ENCODE assay signal across 16 cellular contexts in genomic region chr11:122259149-122259821, GRCh38.
A peak's percentile ranks its signal among the peaks of the same experiment; 100 is the strongest.
DNase-seq lines count a peak whose midpoint lies in the region; ATAC-seq and TF ChIP-seq lines count a peak whose summit lies in the region.
"Had no signal": no experiment of that assay in that cellular context is flagged by ENCODE, and none has a peak within 500 bp of the region (broad histone marks: within the 10 kb centered on the region; RNA-seq: fewer than 3 reads in every experiment).

No MANE protein-coding gene starts in this region.

- in situ Hi-C loops in gastrocnemius medialis (cut with MboI; ENCODE audit: low sequenced_read_pairs in 4 of 4), result no loop called here

- TF ChIP-seq CTCF in right atrium auricular region (IDR thresholded peaks at IDR 0.05), result no peak
- TF ChIP-seq CTCF in HL-60 (IDR thresholded peaks at IDR 0.05; ENCODE audit: insufficient read depth, low read length), result no peak
- TF ChIP-seq CTCF in gastrocnemius medialis (IDR thresholded peaks at IDR 0.05 in 4 of 5, conservative IDR thresholded peaks at IDR 0.05 in 1 of 5), result no peak
- no peak for TF ChIP-seq CTCF in GM10248 (IDR thresholded peaks at IDR 0.05; ENCODE audit: control extremely low read depth, extremely low read depth, low read depth, missing control alignments)

- H3K27ac ChIP-seq in right atrium auricular region (no peak overlapping the region), HL-60 (replicated peaks) (peak overlapping the region; percentile 69), gastrocnemius medialis (peak overlapping the region; percentile 6 to 77 (median 35))
- H3K27ac ChIP-seq: 22Rv1, A549, BLaER1 had no signal

- DNase-seq in Right ventricle myocardium inferior (ENCODE audit: missing footprints) (no peak), right atrium auricular region (ENCODE audit: low spot score) (no peak), HL-60 (ENCODE audit: low read depth in 1 of 2, low spot score in 1 of 2) (no peak), left ventricle myocardium superior (no peak), gastrocnemius medialis (peak; percentile 37 to 56), KG1 (lab: John Stamatoyannopoulos, UW) (no peak), GM10248 (ENCODE audit: extremely low spot score) (no peak)
- DNase-seq: Calu3; CD8-positive, alpha-beta T cell; DMS79 treated with DMSO at 0.1 percent for 48 hours had no signal

- POLR2A ChIA-PET in GM10248 (lab: Yijun Ruan, JAX), result no interaction called here

- intact Hi-C loops in Right ventricle myocardium inferior (cut with DNase I), result no loop called here
- intact Hi-C loops in left ventricle myocardium superior (cut with micrococcal nuclease), result no loop called here
- intact Hi-C loops in gastrocnemius medialis (cut with DNase I; ENCODE audit: low total_unique reads), result no loop called here

- peaks cover 0 to 9% of the 10 kb centered on the region in 2 donors for H3K4me1 ChIP-seq in right atrium auricular region
- peaks cover 13 to 14% of the 10 kb centered on the region in 2 donors for H3K4me1 ChIP-seq in gastrocnemius medialis
- H3K4me1 ChIP-seq: A549, BLaER1, HAP-1 had no signal

- H3K36me3 ChIP-seq in right atrium auricular region (no peaks in the 10 kb centered on the region), gastrocnemius medialis (no peaks in the 10 kb centered on the region)
- H3K36me3 ChIP-seq: BLaER1, HAP-1 had no signal

- no peaks in the 10 kb centered on the region for H3K27me3 ChIP-seq in right atrium auricular region
- H3K27me3 ChIP-seq in HL-60 (ENCODE audit: insufficient read depth, poor library complexity, severe bottlenecking), result no peaks in the 10 kb centered on the region
- H3K27me3 ChIP-seq in gastrocnemius medialis, result no peaks in the 10 kb centered on the region
- H3K27me3 ChIP-seq: BLaER1 had no signal

- CTCF ChIA-PET in GM10248 (lab: Yijun Ruan, JAX), result interaction anchor here (0.9 to 1.7 kb wide), 3 partner anchors 11 to 321 kb away, joined by 3 to 6 read pairs (median 3); no protein-coding TSS in a partner anchor

- TF ChIP-seq POLR2A in gastrocnemius medialis (IDR thresholded peaks at IDR 0.05), result no peak

- H3K9me3 ChIP-seq in right atrium auricular region (no peaks in the 10 kb centered on the region), gastrocnemius medialis (no peaks in the 10 kb centered on the region)
- H3K9me3 ChIP-seq: A549, HAP-1 had no signal

- H3K4me3 ChIP-seq in right atrium auricular region (no peak overlapping the region), HL-60 (replicated peaks; ENCODE audit: insufficient read depth, low read length) (no peak overlapping the region), gastrocnemius medialis (no peak overlapping the region)
- H3K4me3 ChIP-seq: A549, BLaER1, GM12878, HAP-1 had no signal

- ATAC-seq in Right ventricle myocardium inferior (peak; percentile 63), left ventricle myocardium superior (peak; percentile 31), gastrocnemius medialis (peak; percentile 93 to 94), GM21619 (IDR thresholded peaks at IDR 0.05; ENCODE audit: unreplicated experiment) (no peak)
- ATAC-seq: A549; CD8-positive, alpha-beta T cell; GM12878 had no signal

Comparison
In these comparisons a context has a peak if more than half of its experiments do, and no peak if none do; other contexts are left out.
1. DNase-seq: peak in gastrocnemius medialis (2 of 2); none in Right ventricle myocardium inferior (single experiment), right atrium auricular region (single experiment), HL-60 (0 of 2), left ventricle myocardium superior (single experiment), KG1 (single experiment) and GM10248 (single experiment).
2. H3K27ac ChIP-seq: peak in HL-60 (single experiment) and gastrocnemius medialis (4 of 4); none in right atrium auricular region (0 of 2).